Comparison of ENCODE assay signal across 9 cellular contexts in the genomic region with DNA sequence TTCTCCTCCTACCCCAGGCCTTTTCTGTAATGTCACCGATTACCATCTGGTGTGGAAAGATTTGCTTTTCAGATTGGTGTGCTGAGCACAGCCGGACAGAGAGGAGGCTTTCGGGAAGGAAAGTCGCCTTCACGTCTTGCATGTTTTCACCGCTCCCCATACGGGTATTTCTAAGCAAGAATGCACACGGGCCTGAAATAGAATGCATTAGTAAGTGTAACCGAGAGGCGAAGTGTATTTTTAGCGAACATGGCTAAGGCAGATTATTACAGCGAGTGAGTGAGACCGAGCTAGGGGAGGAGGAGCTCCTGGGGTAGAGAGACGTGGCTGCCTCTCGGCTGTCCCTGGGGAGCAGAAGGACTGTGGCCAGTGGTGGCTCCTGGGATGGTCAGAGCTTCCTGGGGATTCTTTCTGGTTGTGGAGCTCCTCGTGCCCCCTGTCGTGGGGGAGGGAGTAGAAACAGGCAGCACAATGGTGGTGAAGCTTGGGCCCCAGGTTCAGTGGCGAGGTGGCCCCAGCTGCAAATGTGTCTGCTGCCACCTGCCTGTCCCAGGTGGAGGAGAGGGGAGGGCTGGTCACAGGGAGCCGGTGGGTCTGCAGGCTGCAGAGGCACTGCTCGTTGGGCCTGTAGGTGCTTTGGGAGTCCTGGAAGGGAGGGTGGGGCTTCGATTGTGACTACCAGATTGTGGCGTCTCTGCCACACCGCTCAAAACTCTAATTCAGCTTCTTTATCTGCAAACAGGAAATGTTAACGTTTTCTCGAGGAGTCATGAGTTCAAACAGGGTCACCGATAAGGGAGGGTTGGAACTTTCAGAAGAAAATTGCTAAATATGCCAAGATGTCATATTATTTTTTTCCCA.
A peak's percentile ranks its signal among the peaks of the same experiment; 100 is the strongest.
DNase-seq lines count a peak whose midpoint lies in the region; ATAC-seq, FAIRE-seq and TF ChIP-seq lines count a peak whose summit lies in the region.
"Had no signal": no experiment of that assay in that cellular context is flagged by ENCODE, and none has a peak within 500 bp of the region (broad histone marks: within the 10 kb centered on the region; RNA-seq: fewer than 3 reads in every experiment).

No MANE protein-coding gene starts in this region.

- no peak for TF ChIP-seq EP300 in H1 (IDR thresholded peaks at IDR 0.05; ENCODE audit: borderline replicate concordance in 1 of 2, low read depth in 2 of 2, low read length in 2 of 2)

- peaks cover 3% of the 10 kb centered on the region for H3K36me3 Mint-ChIP-seq in T-helper 1 cell treated with Interleukin-12 subunit alpha and Interleukin-12 subunit beta and Interleukin-4 antibody, amounts not matched to agents 30 μg/mL and 1 μg/mL, for 36 hours (ENCODE audit: low read depth)

- H3K23me2 ChIP-seq in H1 (ENCODE audit: low read depth, low read length): no peaks in the 10 kb centered on the region

- H4K8ac ChIP-seq in H1 (ENCODE audit: extremely low read depth, insufficient read depth, low read length): no peak overlapping the region; the same call in 1 of the 2 replicates

- 0 out of 2 replicates have a peak overlapping the region, but pooled peaks have one; percentile 4 for H2BK12ac ChIP-seq in H1 (ENCODE audit: low read depth, low read length)

- H2AK5ac ChIP-seq in H1 (ENCODE audit: low read depth, low read length): no peak overlapping the region

- no peak for TF ChIP-seq POLR2A in H1 (IDR thresholded peaks at IDR 0.05; ENCODE audit: control extremely low read depth in 1 of 2, low read depth in 2 of 2, low read length in 2 of 2)

- DNase-seq in stimulated activated naive CD4-positive, alpha-beta T cell (lab: John Stamatoyannopoulos, UW): peak in 5 of 6 experiments; percentile 14 to 30 (median 22)
- DNase-seq in stimulated activated naive CD4-positive, alpha-beta T cell treated with Interleukin-2 at 50 U/mL for 16 hours (lab: John Stamatoyannopoulos, UW): no peak
- DNase-seq in H1 (ENCODE audit: low read depth in 1 of 2, low spot score in 2 of 2) (peak; percentile 9 to 56), GDM1 (lab: John Stamatoyannopoulos, UW) (no peak)

- H3K4me2 ChIP-seq in H1 (ENCODE audit: insufficient read depth in 1 of 2, low read depth in 2 of 2, low read length in 2 of 2): no peak overlapping the region

- H4K20me1 ChIP-seq in H1 (replicated peaks in 1 of 2; ENCODE audit: control insufficient read depth in 1 of 2, insufficient read depth in 2 of 2, low read length in 2 of 2): no peaks in the 10 kb centered on the region

- H3K4me3 Mint-ChIP-seq in T-helper 1 cell treated with Interleukin-12 subunit alpha and Interleukin-12 subunit beta and Interleukin-4 antibody, amounts not matched to agents 30 μg/mL and 1 μg/mL, for 36 hours: no peak overlapping the region

- H3K9me3 ChIP-seq in H1 (ENCODE audit: insufficient read depth in 2 of 2, low read depth in 1 of 2, low read length in 1 of 2): peaks cover 8 to 11% of the 10 kb centered on the region in 2 experiments; a peak in 3 of 4 replicates
- no peaks in the 10 kb centered on the region for H3K9me3 ChIP-seq in skeletal muscle tissue (ENCODE audit: control insufficient read depth in 3 of 3, low read length in 3 of 3)
- H3K9me3 ChIP-seq: neutrophil had no signal

- POLR2A ChIA-PET in H1 (lab: Charles Lee; ENCODE audit: partially characterized antibody): interaction anchor here (0.9 to 1.4 kb wide), 2 partner anchors 14 to 22 kb away, joined by 3 to 4 read pairs; no protein-coding TSS in a partner anchor

- no peak overlapping the region for H3K27ac ChIP-seq in H1 (ENCODE audit: low read depth, low read length)
- peak overlapping the region; percentile 48 for H3K27ac ChIP-seq in skeletal muscle tissue (ENCODE audit: low read depth, low read length)
- H3K27ac ChIP-seq: neutrophil had no signal

- H3K79me2 ChIP-seq in H1 (ENCODE audit: control insufficient read depth in 1 of 2, insufficient read depth in 2 of 2, low read length in 2 of 2): no peaks in the 10 kb centered on the region

- H3K27me3 Mint-ChIP-seq in T-helper 1 cell treated with Interleukin-12 subunit alpha and Interleukin-12 subunit beta and Interleukin-4 antibody, amounts not matched to agents 30 μg/mL and 1 μg/mL, for 36 hours (ENCODE audit: low read depth): no peaks in the 10 kb centered on the region

- H3K36me3 ChIP-seq in H1 (ENCODE audit: control insufficient read depth in 2 of 4, insufficient read depth in 4 of 4, low read length in 3 of 4) (no peaks in the 10 kb centered on the region), skeletal muscle tissue (ENCODE audit: control insufficient read depth in 3 of 3, insufficient read depth in 3 of 3, low read length in 3 of 3) (no peaks in the 10 kb centered on the region)
- H3K36me3 ChIP-seq: neutrophil had no signal

- no peak overlapping the region for H2BK20ac ChIP-seq in H1 (ENCODE audit: low read length)

- H4K91ac ChIP-seq in H1 (replicated peaks; ENCODE audit: insufficient read length, low read length): no peak overlapping the region

- H3K4me3 ChIP-seq in H1 (ENCODE audit: extremely low read depth in 1 of 4, insufficient read depth in 2 of 4, low read depth in 3 of 4, low read length in 4 of 4): no peak overlapping the region
- H3K4me3 ChIP-seq in skeletal muscle tissue (ENCODE audit: low read length in 3 of 3): peak overlapping the region; percentile 35 to 56 (median 43)

- H3K79me1 ChIP-seq in H1 (ENCODE audit: low read depth, low read length): no peaks in the 10 kb centered on the region

- ATAC-seq in HG03095 (IDR thresholded peaks at IDR 0.05; ENCODE audit: unreplicated experiment): peak; percentile 67
- no peak for ATAC-seq in GM18868 (IDR thresholded peaks at IDR 0.05; ENCODE audit: unreplicated experiment)

- peak; percentile 43 to 56 (median 44); a peak in 3 of 4 replicates for TF ChIP-seq CTCF in H1 (IDR thresholded peaks at IDR 0.05; ENCODE audit: control extremely low read depth in 1 of 3, insufficient read depth in 1 of 3, low read depth in 1 of 3, low read length in 3 of 3)

- no peak overlapping the region for H3K23ac ChIP-seq in H1 (ENCODE audit: insufficient read length)

- no peak overlapping the region for H2AFZ ChIP-seq in H1 (ENCODE audit: low read length)

- peak overlapping the region; percentile 20; the same call in 1 of the 2 replicates for H2BK5ac ChIP-seq in H1 (ENCODE audit: low read depth, low read length)

- peaks cover 4% of the 10 kb centered on the region for H3K9me3 Mint-ChIP-seq in T-helper 1 cell treated with Interleukin-12 subunit alpha and Interleukin-12 subunit beta and Interleukin-4 antibody, amounts not matched to agents 30 μg/mL and 1 μg/mL, for 36 hours

- H4K5ac ChIP-seq in H1 (ENCODE audit: insufficient read length, low read depth, low read length): no peak overlapping the region

- H3K56ac ChIP-seq in H1 (replicated peaks; ENCODE audit: insufficient read length, low read depth, low read length): no peak overlapping the region

- no peak for FAIRE-seq in H1 (lab: Jason Lieb, UNC)

- no peak overlapping the region for H3K4ac ChIP-seq in H1 (replicated peaks; ENCODE audit: insufficient read length, low read depth, low read length)

- peak overlapping the region; percentile 2; the same call in 1 of the 2 replicates for H2BK15ac ChIP-seq in H1 (ENCODE audit: low read length)

- H3K27me3 ChIP-seq in H1 (replicated peaks in 1 of 4; ENCODE audit: control insufficient read depth in 3 of 4, extremely low read depth in 1 of 4, insufficient read depth in 3 of 4, low read length in 3 of 4): no peaks in the 10 kb centered on the region
- H3K27me3 ChIP-seq in skeletal muscle tissue (ENCODE audit: control insufficient read depth in 3 of 3, insufficient read depth in 3 of 3, low read length in 3 of 3): no peaks in the 10 kb centered on the region
- H3K27me3 ChIP-seq: neutrophil had no signal

- H3K18ac ChIP-seq in H1 (ENCODE audit: extremely low read depth, low read length): peak overlapping the region; percentile 38; the same call in 1 of the 2 replicates

- H3K4me1 Mint-ChIP-seq in T-helper 1 cell treated with Interleukin-12 subunit alpha and Interleukin-12 subunit beta and Interleukin-4 antibody, amounts not matched to agents 30 μg/mL and 1 μg/mL, for 36 hours (ENCODE audit: low read depth): peaks cover 13% of the 10 kb centered on the region

- H2BK120ac ChIP-seq in H1 (replicated peaks; ENCODE audit: low read depth, low read length): no peak overlapping the region

- 82% methylated on average over 25 of the region's 26 CpGs; no CpG with 5 or more reads in 1 of the 2 experiments for WGBS in H1 (ENCODE audit: extremely low coverage in 1 of 2, insufficient coverage in 1 of 2, insufficient read length in 1 of 2, insufficient replicate concordance in 2 of 2, low coverage in 1 of 2, low lambda C conversion rate in 2 of 2, missing lambda C conversion rate in 1 of 2), 2 experiments

- CTCF ChIA-PET in H1 (lab: Charles Lee; ENCODE audit: partially characterized antibody): interaction anchor here (0.9 to 2.4 kb wide), 8 partner anchors 8 to 233 kb away, joined by 3 to 13 read pairs (median 4); no protein-coding TSS in a partner anchor

- H3K4me1 ChIP-seq in H1 (replicated peaks in 1 of 4; ENCODE audit: control insufficient read depth in 3 of 4, insufficient read depth in 4 of 4, low read length in 3 of 4) (peaks cover 7 to 23% (median 15%) of the 10 kb centered on the region in 4 experiments), skeletal muscle tissue (ENCODE audit: control insufficient read depth in 3 of 3, insufficient read depth in 3 of 3, low read length in 3 of 3) (peaks cover 9 to 14% (median 11%) of the 10 kb centered on the region in 3 donors)

- peak overlapping the region; percentile 6 for H3K27ac Mint-ChIP-seq in T-helper 1 cell treated with Interleukin-12 subunit alpha and Interleukin-12 subunit beta and Interleukin-4 antibody, amounts not matched to agents 30 μg/mL and 1 μg/mL, for 36 hours

- no peak overlapping the region for H3K14ac ChIP-seq in H1 (ENCODE audit: insufficient read length)

- H3K9ac ChIP-seq in H1 (replicated peaks in 1 of 4; ENCODE audit: extremely low read depth in 1 of 4, low read depth in 3 of 4, low read length in 3 of 4): no peak overlapping the region
- H3K9ac ChIP-seq in skeletal muscle tissue (ENCODE audit: low read depth in 1 of 3, low read length in 3 of 3): peak overlapping the region; percentile 6 to 59 (median 57)

- TF ChIP-seq RAD21 in H1 (IDR thresholded peaks at IDR 0.05 in 1 of 2, conservative IDR thresholded peaks at IDR 0.05 in 1 of 2; ENCODE audit: low read depth in 2 of 2, low read length in 2 of 2): peak; percentile 43 to 66

TF ChIP-seq in H1, 55 proteins besides CTCF, POLR2A, EP300 and RAD21:
- TF ChIP-seq TAF1 (IDR thresholded peaks at IDR 0.05; ENCODE audit: low read depth, low read length): no peak
- no peak for TF ChIP-seq CBX8 (IDR thresholded peaks at IDR 0.05; ENCODE audit: borderline replicate concordance, low read depth, low read length)
- no peak for TF ChIP-seq CREB1 (IDR thresholded peaks at IDR 0.05)
- TF ChIP-seq TBP (IDR thresholded peaks at IDR 0.05; ENCODE audit: low read depth, low read length): no peak
- TF ChIP-seq, protein P1, sequence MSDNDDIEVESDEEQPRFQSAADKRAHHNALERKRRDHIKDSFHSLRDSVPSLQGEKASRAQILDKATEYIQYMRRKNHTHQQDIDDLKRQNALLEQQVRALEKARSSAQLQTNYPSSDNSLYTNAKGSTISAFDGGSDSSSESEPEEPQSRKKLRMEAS (IDR thresholded peaks at IDR 0.05): 0 out of 2 replicates have a peak, but pooled peaks have one; percentile 37
TF ChIP-seq in H1: peak in this region for 1.

Comparison
In these comparisons a context has a peak if more than half of its experiments do, and no peak if none do; other contexts are left out.
1. DNase-seq: peak in stimulated activated naive CD4-positive, alpha-beta T cell (5 of 6) and H1 (2 of 2); none in stimulated activated naive CD4-positive, alpha-beta T cell treated with Interleukin-2 at 50 U/mL for 16 hours (single experiment) and GDM1 (single experiment).
2. H3K4me3 ChIP-seq: peak in skeletal muscle tissue (3 of 3); none in H1 (0 of 4).
3. H3K9ac ChIP-seq: peak in skeletal muscle tissue (3 of 3); none in H1 (0 of 4).